Comparison of ENCODE assay signal across 17 cellular contexts in the genomic region with DNA sequence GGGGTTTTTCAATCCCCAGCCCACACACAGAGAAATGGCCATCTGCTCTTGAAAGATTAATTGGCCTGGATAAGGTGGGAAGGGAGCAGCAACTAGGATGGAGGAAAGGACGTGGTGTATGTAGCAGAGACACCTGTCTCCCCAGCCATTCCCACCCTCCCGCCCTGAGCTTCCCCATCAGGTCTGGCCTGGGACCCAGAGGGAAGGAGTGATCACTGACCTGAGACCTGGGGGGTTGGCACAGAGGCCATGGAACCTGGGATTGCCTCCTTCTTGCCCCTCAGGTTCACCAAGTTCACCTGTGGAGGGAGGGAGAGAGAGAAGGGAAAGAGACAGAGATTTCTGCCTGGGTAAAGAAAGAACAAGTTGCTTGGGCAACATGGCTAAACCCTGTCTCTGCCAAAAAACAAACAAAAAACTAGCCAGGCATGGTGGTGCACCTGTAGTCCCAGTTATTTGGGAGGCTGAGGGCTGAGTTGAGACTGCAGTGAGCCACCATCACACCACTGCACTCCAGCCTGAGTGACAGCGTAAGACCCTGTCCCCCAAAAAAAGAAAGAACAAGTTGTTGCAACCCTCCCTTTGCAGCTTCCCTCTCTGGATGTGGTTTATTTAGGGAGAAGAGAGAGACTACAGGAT. TPM values are rescaled to one million over a fixed set of nuclear protein-coding genes. Genes with fewer than 3 reads are reported as not detected.
DNase-seq lines count a peak whose midpoint lies in the region; FAIRE-seq and TF ChIP-seq lines count a peak whose summit lies in the region.
"Had no signal": no experiment of that assay in that cellular context is flagged by ENCODE, and none has a peak within 500 bp of the region (broad histone marks: within the 10 kb centered on the region; RNA-seq: fewer than 3 reads in every experiment).

No MANE protein-coding gene starts in this region.

- POLR2A ChIA-PET in Caco-2 (lab: Charles Lee), result no interaction called here

- H3K27ac Mint-ChIP-seq in Caco-2 (ENCODE audit: unreplicated experiment) (peak overlapping the region; percentile 16), nephron progenitor cell (peak overlapping the region; percentile 52)
- H3K27ac Mint-ChIP-seq: B cell; CD8-positive, alpha-beta T cell had no signal

- H3K27me3 ChIP-seq in Caco-2 (replicated peaks; ENCODE audit: control insufficient read depth, insufficient read depth, low read length), result no peaks in the 10 kb centered on the region
- H3K27me3 ChIP-seq in bronchial epithelial cell (ENCODE audit: control insufficient read depth, insufficient read depth, low read length), result no peaks in the 10 kb centered on the region

- CTCF ChIA-PET in Caco-2 (lab: Charles Lee), result no interaction called here

- H3K27me3 Mint-ChIP-seq in Caco-2 (ENCODE audit: insufficient read depth, unreplicated experiment), result no peaks in the 10 kb centered on the region
- peaks cover 57% of the 10 kb centered on the region for H3K27me3 Mint-ChIP-seq in nephron progenitor cell (ENCODE audit: low read depth, poor library complexity)

- H3K4me3 ChIP-seq in Caco-2 (ENCODE audit: low read depth, low read length) (no peak overlapping the region), bronchial epithelial cell (ENCODE audit: low read depth, low read length) (no peak overlapping the region)
- H3K4me3 ChIP-seq: GM23248 had no signal

- H3K4me1 Mint-ChIP-seq in Caco-2 (ENCODE audit: low read depth, unreplicated experiment) (peaks cover 46% of the 10 kb centered on the region), nephron progenitor cell (no peaks in the 10 kb centered on the region)
- H3K4me1 Mint-ChIP-seq: B cell had no signal

- H3K4me1 ChIP-seq in Caco-2, result peaks cover 54% of the 10 kb centered on the region

- TF ChIP-seq CTCF in Caco-2 (IDR thresholded peaks at IDR 0.05; ENCODE audit: insufficient read depth in 1 of 2, low read depth in 1 of 2, low read length in 1 of 2, severe bottlenecking in 1 of 2, unreplicated experiment in 1 of 2) (no peak), bronchial epithelial cell (IDR thresholded peaks at IDR 0.05; ENCODE audit: insufficient read depth, low read length, severe bottlenecking) (no peak), nephron progenitor cell (IDR thresholded peaks at IDR 0.05) (no peak), GM13977 (IDR thresholded peaks at IDR 0.05; ENCODE audit: extremely low read depth, insufficient read depth, missing control alignments) (no peak)

- in situ Hi-C loops in GM13977 (cut with MboI; ENCODE audit: low pct_unique_long_range_greater_than_20kb, low sequenced_read_pairs, unreplicated experiment), result no loop called here

- H3K4me3 Mint-ChIP-seq in Caco-2 (ENCODE audit: unreplicated experiment) (no peak overlapping the region), nephron progenitor cell (no peak overlapping the region)
- H3K4me3 Mint-ChIP-seq: B cell; CD14-positive monocyte; CD8-positive, alpha-beta T cell had no signal

- no peaks in the 10 kb centered on the region for H3K9me3 ChIP-seq in Caco-2

- BruUV-seq in Caco-2 (replicated peaks; lab: Mats Ljungman, UMichigan), result no TSS peak

- no peaks in the 10 kb centered on the region for H3K36me3 ChIP-seq in Caco-2 (ENCODE audit: control insufficient read depth, insufficient read depth, low read length)
- no peaks in the 10 kb centered on the region for H3K36me3 ChIP-seq in bronchial epithelial cell (ENCODE audit: control insufficient read depth, insufficient read depth, low read length)

- intact Hi-C loops in Caco-2 (cut with micrococcal nuclease; ENCODE audit: unreplicated experiment), result no loop called here

- H3K36me3 Mint-ChIP-seq in Caco-2 (ENCODE audit: insufficient read depth, unreplicated experiment) (no peaks in the 10 kb centered on the region), nephron progenitor cell (ENCODE audit: low read depth) (no peaks in the 10 kb centered on the region)
- H3K36me3 Mint-ChIP-seq: CD14-positive monocyte; CD8-positive, alpha-beta T cell had no signal

- no peaks in the 10 kb centered on the region for H3K9me3 Mint-ChIP-seq in Caco-2 (ENCODE audit: unreplicated experiment)
- peaks cover 4% of the 10 kb centered on the region for H3K9me3 Mint-ChIP-seq in nephron progenitor cell
- H3K9me3 Mint-ChIP-seq: CD8-positive, alpha-beta T cell had no signal

- peak; percentile 36 for FAIRE-seq in bronchial epithelial cell (lab: Jason Lieb, UNC)
- no peak for FAIRE-seq in GM19239 (lab: Jason Lieb, UNC)
- FAIRE-seq: A204.1, GM12892, H54 had no signal

- DNase-seq in Caco-2 (no peak), bronchial epithelial cell (ENCODE audit: low read depth) (no peak), nephron progenitor cell (no peak), ureter (ENCODE audit: low spot score) (peak; percentile 10), GM13977 (ENCODE audit: low spot score) (no peak), GM19239 (ENCODE audit: insufficient read length, low spot score) (no peak), superior temporal gyrus (ENCODE audit: extremely low spot score) (no peak)
- DNase-seq: COR-L47, DND-41, GDM1, GM23248 had no signal

RNA-seq across cellular contexts. Expression of gene TRPV6, which starts 11.3 kb away (rescaled TPM):
- total RNA-seq in Caco-2 (2022), result 2.3 and 4.0 TPM in 2 replicates
- under 0.01 and 0.26 TPM in 2 replicates for total RNA-seq in bronchial epithelial cell
- total RNA-seq in ureter, result 27.7 TPM
- total RNA-seq: B cell; CD8-positive, alpha-beta T cell; GM23248 had no signal

RNA-seq across cellular contexts. Expression of gene TRPV5, which starts 36.7 kb away (rescaled TPM):
- not detected in 2 replicates for total RNA-seq in Caco-2 (2022)
- under 0.01 TPM in 1 of 2 replicates, not detected in the other for total RNA-seq in bronchial epithelial cell
- not detected for total RNA-seq in ureter
- total RNA-seq: B cell; CD8-positive, alpha-beta T cell; GM23248 had no signal

RNA-seq across cellular contexts. Expression of gene EPHB6, which starts 42.0 kb away (rescaled TPM):
- total RNA-seq in Caco-2 (2022) (2.7 and 3.9 TPM in 2 replicates), bronchial epithelial cell (under 0.01 and 0.77 TPM in 2 replicates), ureter (55.9 TPM)

RNA-seq across cellular contexts. Expression of gene LLCFC1, which starts 42.4 kb away (rescaled TPM):
- total RNA-seq in Caco-2 (2022), result not detected in 2 replicates
- total RNA-seq in bronchial epithelial cell, result not detected in 2 replicates
- not detected for total RNA-seq in ureter
- total RNA-seq: B cell; CD8-positive, alpha-beta T cell; GM23248 had no signal

Comparison
In these comparisons a context has a peak if more than half of its experiments do, and no peak if none do; other contexts are left out.
1. RNA of gene EPHB6, which starts 42.0 kb away (total RNA-seq): 55.9 TPM in ureter (single experiment); 2.7 to 3.9 TPM in Caco-2 and under 0.01 to 0.77 TPM in bronchial epithelial cell; every median in the first group is over 10 times any median in the second.